ENCODE assay signal across 22 cellular contexts in the genomic region with DNA sequence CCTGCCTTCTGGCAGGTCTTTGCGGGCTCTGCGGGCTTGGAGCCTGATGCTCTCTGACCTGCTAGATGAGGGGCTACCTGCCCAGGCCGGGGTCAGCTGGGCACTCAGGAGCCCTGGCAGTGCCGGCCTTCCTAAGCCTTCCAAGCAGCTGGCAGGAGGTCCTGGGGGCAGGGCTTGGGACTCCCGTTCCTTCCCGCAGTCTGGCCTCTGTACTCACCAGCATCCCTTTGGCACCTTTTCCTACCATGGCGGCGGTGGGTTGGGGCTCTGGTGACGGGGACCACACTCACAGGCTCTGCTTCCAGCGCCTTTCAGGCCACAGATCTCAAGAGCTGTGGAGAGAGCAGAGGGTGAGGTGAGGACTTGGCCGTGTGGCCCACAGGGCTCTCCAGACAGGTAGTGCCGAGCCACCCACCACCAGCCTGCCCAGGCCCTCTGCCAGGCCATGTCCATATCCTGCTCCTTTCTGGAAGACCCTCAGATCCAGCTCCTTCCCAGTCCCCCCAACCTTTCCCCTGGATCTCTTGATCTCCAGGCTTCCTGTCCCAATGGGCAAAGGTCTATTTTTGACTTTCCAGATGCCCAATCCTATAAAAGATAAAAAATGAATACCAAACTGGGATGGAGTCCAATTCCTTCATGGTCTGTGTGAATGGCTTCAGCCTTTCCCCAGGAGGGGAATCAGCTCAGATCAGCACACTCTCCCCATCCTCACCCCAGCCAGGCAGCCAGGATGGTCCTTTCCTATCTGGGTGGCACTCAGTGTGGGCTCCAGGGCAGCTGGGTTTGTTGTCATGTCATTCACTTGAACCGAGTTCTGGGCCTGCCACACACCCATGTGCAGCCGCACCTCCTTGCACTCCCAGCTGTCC. TPM values are rescaled to one million over a fixed set of nuclear protein-coding genes. Genes with fewer than 3 reads are reported as not detected.
A peak's percentile ranks its signal among the peaks of the same experiment; 100 is the strongest.
DNase-seq lines count a peak whose midpoint lies in the region; ATAC-seq, FAIRE-seq and TF ChIP-seq lines count a peak whose summit lies in the region.
"Had no signal": no experiment of that assay in that cellular context is flagged by ENCODE, and none has a peak within 500 bp of the region (broad histone marks: within the 10 kb centered on the region; RNA-seq: fewer than 3 reads in every experiment).

No MANE protein-coding gene starts in this region.

- TF ChIP-seq EP300 in HepG2 (IDR thresholded peaks at IDR 0.05; ENCODE audit: low read depth in 2 of 2, low read length in 2 of 2): no peak
- TF ChIP-seq EP300 in HepG2 (CRISPR knock-in tag; IDR thresholded peaks at IDR 0.05; ENCODE audit: borderline replicate concordance): no peak

- H2AFZ ChIP-seq in HepG2 (ENCODE audit: low read length): no peak overlapping the region
- H2AFZ ChIP-seq: GM23248 had no signal

- TF ChIP-seq CTCF in HepG2 (CRISPR knock-in tag; IDR thresholded peaks at IDR 0.05) (no peak), right lobe of liver (IDR thresholded peaks at IDR 0.05) (no peak), GM13976 (IDR thresholded peaks at IDR 0.05; ENCODE audit: borderline replicate concordance, control extremely low read depth, extremely low read depth, insufficient read depth, missing control alignments) (no peak)

- H3K36me3 ChIP-seq in HepG2 (replicated peaks in 1 of 2; ENCODE audit: control insufficient read depth in 1 of 2, insufficient read depth in 2 of 2, low read length in 2 of 2) (peaks cover 4 to 31% of the 10 kb centered on the region in 2 experiments; a peak in 3 of 5 replicates), right lobe of liver (no peaks in the 10 kb centered on the region)
- H3K36me3 ChIP-seq: heart left ventricle, SJCRH30 had no signal

- 88% methylated on average over 9 of the region's 14 CpGs for WGBS in HepG2 (ENCODE audit: low lambda C conversion rate)
- 65% methylated on average over 2 of the region's 14 CpGs for WGBS in right lobe of liver (ENCODE audit: insufficient coverage, low coverage, low lambda C conversion rate, missing lambda C conversion rate)

- H3K4me1 ChIP-seq in HepG2 (ENCODE audit: insufficient read depth, low read length) (peaks cover 5% of the 10 kb centered on the region), right lobe of liver (no peaks in the 10 kb centered on the region)

- intact Hi-C loops in HepG2 (cut with micrococcal nuclease; ENCODE audit: unreplicated experiment) (no loop called here), right lobe of liver (cut with DNase I) (no loop called here)

- TF ChIP-seq POLR2A in HepG2 (IDR thresholded peaks at IDR 0.05; ENCODE audit: insufficient read depth in 1 of 2, low read depth in 2 of 2, low read length in 2 of 2) (no peak), right lobe of liver (IDR thresholded peaks at IDR 0.05) (no peak)

- H3K27me3 ChIP-seq in HepG2 (ENCODE audit: control insufficient read depth in 1 of 2, insufficient read depth in 2 of 2, low read length in 2 of 2) (no peaks in the 10 kb centered on the region), right lobe of liver (no peaks in the 10 kb centered on the region)
- H3K27me3 ChIP-seq: BLaER1 treated with 17β-estradiol and CSF1 and Interleukin-3, amounts not matched to agents 10 nM and 100 nM; heart left ventricle; SJCRH30 had no signal

- no TSS peak for BruUV-seq in HepG2 (replicated peaks; lab: Mats Ljungman, UMichigan)

- POLR2A ChIA-PET in HepG2 (lab: Yijun Ruan, JAX): no interaction called here

- H4K20me1 ChIP-seq in HepG2 (ENCODE audit: insufficient read depth, low read length): no peaks in the 10 kb centered on the region
- H4K20me1 ChIP-seq: BLaER1 treated with 17β-estradiol and CSF1 and Interleukin-3, amounts not matched to agents 10 nM and 100 nM had no signal

- no peaks in the 10 kb centered on the region for H3K79me2 ChIP-seq in HepG2 (ENCODE audit: insufficient read depth, low read length)

- ATAC-seq in HepG2 (no peak), right lobe of liver (no peak), GM21390 (IDR thresholded peaks at IDR 0.05; ENCODE audit: unreplicated experiment) (no peak)
- ATAC-seq: activated T-cell treated with anti-CD3 and anti-CD28 coated beads, Interleukin-2, amount 50 U/mL, for 72 hours; heart left ventricle; psoas muscle had no signal

- H3K27ac ChIP-seq in HepG2 (ENCODE audit: extremely low read length, insufficient read depth, low read length) (no peak overlapping the region), right lobe of liver (no peak overlapping the region), epithelial cell of prostate (peak overlapping the region; percentile 0)
- H3K27ac ChIP-seq: BLaER1 treated with 17β-estradiol and CSF1 and Interleukin-3, amounts not matched to agents 10 nM and 100 nM; GM23248; heart left ventricle; psoas muscle; SJCRH30 had no signal

- H3K4me3 ChIP-seq in HepG2 (replicated peaks in 1 of 3; ENCODE audit: insufficient read depth in 1 of 3, low read depth in 2 of 3, low read length in 3 of 3): no peak overlapping the region
- no peak overlapping the region for H3K4me3 ChIP-seq in right lobe of liver
- H3K4me3 ChIP-seq: BLaER1 treated with 17β-estradiol and CSF1 and Interleukin-3, amounts not matched to agents 10 nM and 100 nM; GM23248; heart left ventricle; psoas muscle; SJCRH30 had no signal

- in situ Hi-C loops in HepG2 (cut with HindIII; ENCODE audit: extremely low pct_ligation_motif_present, low pct_unique_long_range_greater_than_20kb) (no loop called here), GM13976 (cut with MboI; ENCODE audit: low sequenced_read_pairs, unreplicated experiment) (no loop called here)

- no peak for TF ChIP-seq RAD21 in HepG2 (CRISPR knock-in tag; IDR thresholded peaks at IDR 0.05)

- no peak for DNase-seq in HepG2 (ENCODE audit: low spot score)
- no peak for DNase-seq in right lobe of liver
- DNase-seq in epithelial cell of prostate (ENCODE audit: low read depth, low spot score): no peak
- DNase-seq in germinal center (ENCODE audit: low spot score): no peak
- DNase-seq in GM13976 (ENCODE audit: low spot score): no peak
- DNase-seq: activated CD4-positive, alpha-beta T cell treated with anti-CD3 and anti-CD28 coated beads, Interleukin-2, amount 10 ng/mL, durations not matched to agents 24 days and 14 days; activated naive CD4-positive, alpha-beta T cell treated with anti-CD3 and anti-CD28 coated beads, Interleukin-2, amount 50 U/mL, for 16 hours; activated T-cell treated with anti-CD3 and anti-CD28 coated beads, Interleukin-2, amount 50 U/mL, for 72 hours; anterior cingulate cortex; GM23248; NCI-H1105 treated with DMSO at 0.1 percent for 48 hours; NCI-H2081; NCI-H345; NCI-H82; SJCRH30 had no signal

- no peak overlapping the region for H3K9ac ChIP-seq in HepG2 (ENCODE audit: insufficient read depth, low read depth, low read length)
- H3K9ac ChIP-seq: BLaER1 treated with 17β-estradiol and CSF1 and Interleukin-3, amounts not matched to agents 10 nM and 100 nM; GM23248 had no signal

- FAIRE-seq in HepG2 (lab: Jason Lieb, UNC): no peak
- FAIRE-seq: endometrium, GM19239 had no signal

- CTCF ChIA-PET in HepG2 (lab: Yijun Ruan, JAX; ENCODE audit: low intra/inter-chr PET ratio, low total read pairs): no interaction called here

- H3K9me3 ChIP-seq in HepG2 (ENCODE audit: low read length) (no peaks in the 10 kb centered on the region), right lobe of liver (no peaks in the 10 kb centered on the region)
- H3K9me3 ChIP-seq: BLaER1 treated with 17β-estradiol and CSF1 and Interleukin-3, amounts not matched to agents 10 nM and 100 nM; heart left ventricle; psoas muscle; SJCRH30 had no signal

- no peak overlapping the region for H3K4me2 ChIP-seq in HepG2 (ENCODE audit: low read depth, low read length)
- H3K4me2 ChIP-seq: BLaER1 treated with 17β-estradiol and CSF1 and Interleukin-3, amounts not matched to agents 10 nM and 100 nM had no signal

RNA-seq across cellular contexts. Expression of a gene that starts 7.0 kb away (rescaled TPM):
- 4.8 and 8.5 TPM in 2 replicates for total RNA-seq in HepG2 (2016; rRNA removed; fragmentation: Illumina TruSeq; extraction: Trizol)
- total RNA-seq in HepG2 (2016; cell fraction: cytosol; rRNA removed; fragmentation: Illumina TruSeq; extraction: Trizol; ENCODE audit: low read depth): 1.5 and 2.2 TPM in 2 replicates
- 3.6 and 8.3 TPM in 2 replicates for total RNA-seq in HepG2 (2016; cell fraction: insoluble cytoplasmic fraction; rRNA removed; fragmentation: Illumina TruSeq; extraction: Trizol)
- total RNA-seq in HepG2 (2016; cell fraction: membrane; rRNA removed; fragmentation: Illumina TruSeq; extraction: Trizol): 5.1 and 6.1 TPM in 2 replicates
- total RNA-seq in HepG2 (2016; cell fraction: nucleus; rRNA removed; fragmentation: Illumina TruSeq; extraction: Trizol): 11.0 and 14.1 TPM in 2 replicates
- polyA plus RNA-seq in HepG2 (2011; rRNA removed): 9.9 and 16.1 TPM in 2 replicates
- polyA plus RNA-seq in HepG2 (2011; cell fraction: cytosol; rRNA removed): 7.9 and 8.4 TPM in 2 replicates
- 33.5 and 37.5 TPM in 2 replicates for polyA plus RNA-seq in HepG2 (2011; cell fraction: nucleus; rRNA removed)
- polyA plus RNA-seq in HepG2 (2012): 11.7 and 19.4 TPM in 2 replicates
- polyA plus RNA-seq in HepG2 (2016; cell fraction: cytosol; fragmentation: Illumina TruSeq; extraction: Trizol; ENCODE audit: low read depth): 2.5 TPM in 2 replicates
- polyA plus RNA-seq in HepG2 (2016; cell fraction: insoluble cytoplasmic fraction; fragmentation: Illumina TruSeq; extraction: Trizol; ENCODE audit: low read depth): 5.1 and 6.9 TPM in 2 replicates
- 5.7 and 5.9 TPM in 2 replicates for polyA plus RNA-seq in HepG2 (2016; cell fraction: membrane; fragmentation: Illumina TruSeq; extraction: Trizol; ENCODE audit: low read depth)
- polyA plus RNA-seq in HepG2 (2016; cell fraction: nucleus; fragmentation: Illumina TruSeq; extraction: Trizol; ENCODE audit: insufficient read depth, low read depth): 20.8 and 22.7 TPM in 2 replicates
- 32.9 and 95.0 TPM in 2 replicates for polyA minus RNA-seq in HepG2 (2011; rRNA and poly(A)+ RNA removed; ENCODE audit: low replicate concordance)
- polyA minus RNA-seq in HepG2 (2011; cell fraction: cytosol; rRNA and poly(A)+ RNA removed): 7.2 and 7.7 TPM in 2 replicates
- 11.1 and 11.3 TPM in 2 replicates for polyA minus RNA-seq in HepG2 (2011; cell fraction: nucleus; rRNA and poly(A)+ RNA removed)
- 1 to 10 TPM in 4 of 6 experiments, under 1 TPM in 2; 0.78 to 2.2 (median 1.9) TPM for total RNA-seq in right lobe of liver
- total RNA-seq: mononuclear cell had no signal

RNA-seq across cellular contexts. Expression of a gene that starts 32.9 kb away (rescaled TPM):
- total RNA-seq in HepG2 (2016; rRNA removed; fragmentation: Illumina TruSeq; extraction: Trizol) (2.2 and 2.9 TPM in 2 replicates), right lobe of liver (1 to 10 TPM; 2.2 to 8.4 (median 3.5) TPM)
- total RNA-seq in HepG2 (2016; cell fraction: cytosol; rRNA removed; fragmentation: Illumina TruSeq; extraction: Trizol; ENCODE audit: low read depth): 0.79 and 2.4 TPM in 2 replicates
- total RNA-seq in HepG2 (2016; cell fraction: insoluble cytoplasmic fraction; rRNA removed; fragmentation: Illumina TruSeq; extraction: Trizol): 0.95 and 2.5 TPM in 2 replicates
- 1.8 and 2.6 TPM in 2 replicates for total RNA-seq in HepG2 (2016; cell fraction: membrane; rRNA removed; fragmentation: Illumina TruSeq; extraction: Trizol)
- total RNA-seq in HepG2 (2016; cell fraction: nucleus; rRNA removed; fragmentation: Illumina TruSeq; extraction: Trizol): 2.8 and 3.1 TPM in 2 replicates
- polyA plus RNA-seq in HepG2 (2011; rRNA removed): 1.4 and 1.8 TPM in 2 replicates
- polyA plus RNA-seq in HepG2 (2011; cell fraction: cytosol; rRNA removed): 0.59 and 0.82 TPM in 2 replicates
- 8.4 and 10.6 TPM in 2 replicates for polyA plus RNA-seq in HepG2 (2011; cell fraction: nucleus; rRNA removed)
- polyA plus RNA-seq in HepG2 (2012): 2.3 and 3.3 TPM in 2 replicates
- polyA plus RNA-seq in HepG2 (2016; cell fraction: cytosol; fragmentation: Illumina TruSeq; extraction: Trizol; ENCODE audit: low read depth): 1.3 and 1.8 TPM in 2 replicates
- polyA plus RNA-seq in HepG2 (2016; cell fraction: insoluble cytoplasmic fraction; fragmentation: Illumina TruSeq; extraction: Trizol; ENCODE audit: low read depth): 2.1 and 2.4 TPM in 2 replicates
- polyA plus RNA-seq in HepG2 (2016; cell fraction: membrane; fragmentation: Illumina TruSeq; extraction: Trizol; ENCODE audit: low read depth): 1.7 and 2.2 TPM in 2 replicates
- 4.7 and 6.9 TPM in 2 replicates for polyA plus RNA-seq in HepG2 (2016; cell fraction: nucleus; fragmentation: Illumina TruSeq; extraction: Trizol; ENCODE audit: insufficient read depth, low read depth)
- polyA minus RNA-seq in HepG2 (2011; rRNA and poly(A)+ RNA removed; ENCODE audit: low replicate concordance): 1.1 and 1.6 TPM in 2 replicates
- polyA minus RNA-seq in HepG2 (2011; cell fraction: cytosol; rRNA and poly(A)+ RNA removed): not detected in 2 replicates
- polyA minus RNA-seq in HepG2 (2011; cell fraction: nucleus; rRNA and poly(A)+ RNA removed): 1.2 and 1.9 TPM in 2 replicates

RNA-seq across cellular contexts. Expression of a gene that starts 45.3 kb away (rescaled TPM):
- total RNA-seq in HepG2 (2016; rRNA removed; fragmentation: Illumina TruSeq; extraction: Trizol) (56.5 and 78.0 TPM in 2 replicates), right lobe of liver (10 to 100 TPM; 13.4 to 49.5 (median 18.5) TPM)
- 81.0 and 86.5 TPM in 2 replicates for total RNA-seq in HepG2 (2016; cell fraction: cytosol; rRNA removed; fragmentation: Illumina TruSeq; extraction: Trizol; ENCODE audit: low read depth)
- total RNA-seq in HepG2 (2016; cell fraction: insoluble cytoplasmic fraction; rRNA removed; fragmentation: Illumina TruSeq; extraction: Trizol): 57.1 and 86.7 TPM in 2 replicates
- 144 and 151 TPM in 2 replicates for total RNA-seq in HepG2 (2016; cell fraction: membrane; rRNA removed; fragmentation: Illumina TruSeq; extraction: Trizol)
- 42.0 and 49.7 TPM in 2 replicates for total RNA-seq in HepG2 (2016; cell fraction: nucleus; rRNA removed; fragmentation: Illumina TruSeq; extraction: Trizol)
- 41.9 and 57.0 TPM in 2 replicates for polyA plus RNA-seq in HepG2 (2011; rRNA removed)
- polyA plus RNA-seq in HepG2 (2011; cell fraction: cytosol; rRNA removed): 39.2 and 66.4 TPM in 2 replicates
- polyA plus RNA-seq in HepG2 (2011; cell fraction: nucleus; rRNA removed): 53.0 and 54.3 TPM in 2 replicates
- 40.1 and 41.5 TPM in 2 replicates for polyA plus RNA-seq in HepG2 (2012)
- 96.5 and 101 TPM in 2 replicates for polyA plus RNA-seq in HepG2 (2016; cell fraction: cytosol; fragmentation: Illumina TruSeq; extraction: Trizol; ENCODE audit: low read depth)
- polyA plus RNA-seq in HepG2 (2016; cell fraction: insoluble cytoplasmic fraction; fragmentation: Illumina TruSeq; extraction: Trizol; ENCODE audit: low read depth): 67.6 and 73.0 TPM in 2 replicates
- polyA plus RNA-seq in HepG2 (2016; cell fraction: membrane; fragmentation: Illumina TruSeq; extraction: Trizol; ENCODE audit: low read depth): 132 and 145 TPM in 2 replicates
- polyA plus RNA-seq in HepG2 (2016; cell fraction: nucleus; fragmentation: Illumina TruSeq; extraction: Trizol; ENCODE audit: insufficient read depth, low read depth): 86.0 and 90.4 TPM in 2 replicates
- polyA minus RNA-seq in HepG2 (2011; rRNA and poly(A)+ RNA removed; ENCODE audit: low replicate concordance): 52.0 and 94.8 TPM in 2 replicates
- 24.3 and 27.3 TPM in 2 replicates for polyA minus RNA-seq in HepG2 (2011; cell fraction: cytosol; rRNA and poly(A)+ RNA removed)
- polyA minus RNA-seq in HepG2 (2011; cell fraction: nucleus; rRNA and poly(A)+ RNA removed): 13.7 and 15.8 TPM in 2 replicates

RNA-seq across cellular contexts. Expression of a gene that starts 49.5 kb away (rescaled TPM):
- total RNA-seq in HepG2 (2016; rRNA removed; fragmentation: Illumina TruSeq; extraction: Trizol) (76.4 and 161 TPM in 2 replicates), right lobe of liver (100 to 1,000 TPM in 2 of 6 experiments, 10 to 100 TPM in 4; 64.4 to 142 (median 76.9) TPM)
- 117 and 155 TPM in 2 replicates for total RNA-seq in HepG2 (2016; cell fraction: cytosol; rRNA removed; fragmentation: Illumina TruSeq; extraction: Trizol; ENCODE audit: low read depth)
- total RNA-seq in HepG2 (2016; cell fraction: insoluble cytoplasmic fraction; rRNA removed; fragmentation: Illumina TruSeq; extraction: Trizol): 83.5 and 169 TPM in 2 replicates
- total RNA-seq in HepG2 (2016; cell fraction: membrane; rRNA removed; fragmentation: Illumina TruSeq; extraction: Trizol): 125 and 145 TPM in 2 replicates
- 134 and 145 TPM in 2 replicates for total RNA-seq in HepG2 (2016; cell fraction: nucleus; rRNA removed; fragmentation: Illumina TruSeq; extraction: Trizol)
- 157 and 169 TPM in 2 replicates for polyA plus RNA-seq in HepG2 (2011; rRNA removed)
- 171 and 212 TPM in 2 replicates for polyA plus RNA-seq in HepG2 (2011; cell fraction: cytosol; rRNA removed)
- 191 and 208 TPM in 2 replicates for polyA plus RNA-seq in HepG2 (2011; cell fraction: nucleus; rRNA removed)
- 45.1 and 96.9 TPM in 2 replicates for polyA plus RNA-seq in HepG2 (2012)
- 104 and 146 TPM in 2 replicates for polyA plus RNA-seq in HepG2 (2016; cell fraction: cytosol; fragmentation: Illumina TruSeq; extraction: Trizol; ENCODE audit: low read depth)
- 64.0 and 66.5 TPM in 2 replicates for polyA plus RNA-seq in HepG2 (2016; cell fraction: insoluble cytoplasmic fraction; fragmentation: Illumina TruSeq; extraction: Trizol; ENCODE audit: low read depth)
- 95.1 and 113 TPM in 2 replicates for polyA plus RNA-seq in HepG2 (2016; cell fraction: membrane; fragmentation: Illumina TruSeq; extraction: Trizol; ENCODE audit: low read depth)
- polyA plus RNA-seq in HepG2 (2016; cell fraction: nucleus; fragmentation: Illumina TruSeq; extraction: Trizol; ENCODE audit: insufficient read depth, low read depth): 218 and 233 TPM in 2 replicates
- 161 and 288 TPM in 2 replicates for polyA minus RNA-seq in HepG2 (2011; rRNA and poly(A)+ RNA removed; ENCODE audit: low replicate concordance)
- 33.1 and 37.3 TPM in 2 replicates for polyA minus RNA-seq in HepG2 (2011; cell fraction: cytosol; rRNA and poly(A)+ RNA removed)
- 51.0 and 60.8 TPM in 2 replicates for polyA minus RNA-seq in HepG2 (2011; cell fraction: nucleus; rRNA and poly(A)+ RNA removed)

RNA-seq across cellular contexts. Expression of a gene that starts 54.5 kb away (rescaled TPM):
- 38.3 and 40.5 TPM in 2 replicates for total RNA-seq in HepG2 (2016; rRNA removed; fragmentation: Illumina TruSeq; extraction: Trizol)
- total RNA-seq in HepG2 (2016; cell fraction: cytosol; rRNA removed; fragmentation: Illumina TruSeq; extraction: Trizol; ENCODE audit: low read depth): 15.2 TPM in 2 replicates
- 33.0 and 37.1 TPM in 2 replicates for total RNA-seq in HepG2 (2016; cell fraction: insoluble cytoplasmic fraction; rRNA removed; fragmentation: Illumina TruSeq; extraction: Trizol)
- 43.0 and 46.2 TPM in 2 replicates for total RNA-seq in HepG2 (2016; cell fraction: membrane; rRNA removed; fragmentation: Illumina TruSeq; extraction: Trizol)
- total RNA-seq in HepG2 (2016; cell fraction: nucleus; rRNA removed; fragmentation: Illumina TruSeq; extraction: Trizol): 21.9 and 28.3 TPM in 2 replicates
- 32.2 and 39.3 TPM in 2 replicates for polyA plus RNA-seq in HepG2 (2011; rRNA removed)
- 29.8 and 30.1 TPM in 2 replicates for polyA plus RNA-seq in HepG2 (2011; cell fraction: cytosol; rRNA removed)
- polyA plus RNA-seq in HepG2 (2011; cell fraction: nucleus; rRNA removed): 143 and 148 TPM in 2 replicates
- 16.3 and 20.7 TPM in 2 replicates for polyA plus RNA-seq in HepG2 (2012)
- polyA plus RNA-seq in HepG2 (2016; cell fraction: cytosol; fragmentation: Illumina TruSeq; extraction: Trizol; ENCODE audit: low read depth): 16.6 and 18.7 TPM in 2 replicates
- polyA plus RNA-seq in HepG2 (2016; cell fraction: insoluble cytoplasmic fraction; fragmentation: Illumina TruSeq; extraction: Trizol; ENCODE audit: low read depth): 33.1 and 38.5 TPM in 2 replicates
- polyA plus RNA-seq in HepG2 (2016; cell fraction: membrane; fragmentation: Illumina TruSeq; extraction: Trizol; ENCODE audit: low read depth): 41.7 and 43.1 TPM in 2 replicates
- polyA plus RNA-seq in HepG2 (2016; cell fraction: nucleus; fragmentation: Illumina TruSeq; extraction: Trizol; ENCODE audit: insufficient read depth, low read depth): 50.3 and 52.5 TPM in 2 replicates
- polyA minus RNA-seq in HepG2 (2011; rRNA and poly(A)+ RNA removed; ENCODE audit: low replicate concordance): 71.2 and 144 TPM in 2 replicates
- 10.3 and 13.5 TPM in 2 replicates for polyA minus RNA-seq in HepG2 (2011; cell fraction: cytosol; rRNA and poly(A)+ RNA removed)
- 36.7 and 43.0 TPM in 2 replicates for polyA minus RNA-seq in HepG2 (2011; cell fraction: nucleus; rRNA and poly(A)+ RNA removed)
- 10 to 100 TPM in 5 of 6 experiments, 1 to 10 TPM in 1; 8.9 to 27.5 (median 12.0) TPM for total RNA-seq in right lobe of liver
